ENCODE assay signal across 1 cellular context in genomic region chr5:151195622-151196021, GRCh38.
TF ChIP-seq lines count a peak whose summit lies in the region.

No MANE protein-coding gene starts in this region.

TF ChIP-seq in liver, 16 proteins besides CTCF, POLR2A, EP300 and RAD21 (continued from another document):
- TF ChIP-seq, protein P1, sequence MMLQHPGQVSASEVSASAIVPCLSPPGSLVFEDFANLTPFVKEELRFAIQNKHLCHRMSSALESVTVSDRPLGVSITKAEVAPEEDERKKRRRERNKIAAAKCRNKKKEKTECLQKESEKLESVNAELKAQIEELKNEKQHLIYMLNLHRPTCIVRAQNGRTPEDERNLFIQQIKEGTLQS (IDR thresholded peaks at IDR 0.05) = peak; percentile 13
- peak; percentile 42 for TF ChIP-seq MAX (IDR thresholded peaks at IDR 0.05)
TF ChIP-seq in liver: peak in this region for 13.
